In the genomic region with DNA sequence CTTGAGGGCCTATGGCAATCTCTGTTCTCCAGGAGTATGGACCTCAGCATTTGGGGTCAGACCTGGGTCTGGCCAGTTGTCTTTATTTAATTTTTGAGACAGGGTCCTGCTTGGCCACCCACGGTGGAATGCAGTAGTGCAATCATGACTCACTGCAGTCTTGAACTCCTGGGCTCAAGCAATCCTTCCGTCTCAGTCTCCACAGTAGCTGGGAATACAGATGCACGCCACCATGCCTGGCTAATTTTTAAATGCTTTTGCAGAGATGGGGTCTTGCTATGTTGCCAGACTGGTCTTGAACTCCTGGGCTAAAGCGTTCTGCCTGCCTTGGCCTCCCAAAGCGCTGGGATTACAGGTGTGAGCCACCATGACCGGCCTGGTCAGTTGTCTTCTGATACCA, we compare ENCODE assay signal across 17 cellular contexts. TPM values are rescaled to one million over a fixed set of nuclear protein-coding genes. Genes with fewer than 3 reads are reported as not detected.
DNase-seq lines count a peak whose midpoint lies in the region; ATAC-seq and TF ChIP-seq lines count a peak whose summit lies in the region.
"Had no signal": no experiment of that assay in that cellular context is flagged by ENCODE, and none has a peak within 500 bp of the region (broad histone marks: within the 10 kb centered on the region; RNA-seq: fewer than 3 reads in every experiment).

No MANE protein-coding gene starts in this region.

- peak overlapping the region; percentile 36 for H3K27ac Mint-ChIP-seq in activated T-helper 17 cell treated with anti-CD3 and anti-CD28 coated beads, Interleukin-2, amount 50 U/mL, for 72 hours
- H3K27ac Mint-ChIP-seq: B cell; CD4-positive, alpha-beta T cell had no signal

- no peaks in the 10 kb centered on the region for H3K9me3 ChIP-seq in esophagus squamous epithelium
- H3K9me3 ChIP-seq: HAP-1 had no signal

- peaks cover 0 to 14% (median 0%) of the 10 kb centered on the region in 3 donors for H3K4me1 ChIP-seq in esophagus squamous epithelium
- H3K4me1 ChIP-seq: HAP-1 had no signal

- H3K4me1 Mint-ChIP-seq in activated T-helper 17 cell treated with anti-CD3 and anti-CD28 coated beads, Interleukin-2, amount 50 U/mL, for 72 hours = no peaks in the 10 kb centered on the region

- H3K27ac ChIP-seq in esophagus squamous epithelium = peak overlapping the region; percentile 26 to 80 (median 54)
- H3K27ac ChIP-seq: HL-60 had no signal

- TF ChIP-seq POLR2A in esophagus squamous epithelium (IDR thresholded peaks at IDR 0.05) = no peak

- H3K27me3 Mint-ChIP-seq in activated T-helper 17 cell treated with anti-CD3 and anti-CD28 coated beads, Interleukin-2, amount 50 U/mL, for 72 hours = no peaks in the 10 kb centered on the region
- H3K27me3 Mint-ChIP-seq: B cell; CD4-positive, alpha-beta T cell had no signal

- no peaks in the 10 kb centered on the region for H3K27me3 ChIP-seq in esophagus squamous epithelium

- no peak for ATAC-seq in activated T-helper 17 cell treated with anti-CD3 and anti-CD28 coated beads, Interleukin-2, amount 50 U/mL, for 72 hours (replicated peaks)
- ATAC-seq in left lobe of liver = no peak
- ATAC-seq in HG03135 (IDR thresholded peaks at IDR 0.05; ENCODE audit: unreplicated experiment) = no peak
- ATAC-seq in GM18520 (IDR thresholded peaks at IDR 0.05; ENCODE audit: unreplicated experiment) = no peak
- ATAC-seq: GM12878 had no signal

- no peak overlapping the region for H3K4me3 ChIP-seq in esophagus squamous epithelium
- H3K4me3 ChIP-seq: GM12878, HAP-1 had no signal

- WGBS in esophagus squamous epithelium, 2 donors = 80% methylated on average over 5 of the region's 6 CpGs; no CpG with 5 or more reads in 1 of the 2 donors

- no peak overlapping the region for H3K4me3 Mint-ChIP-seq in activated T-helper 17 cell treated with anti-CD3 and anti-CD28 coated beads, Interleukin-2, amount 50 U/mL, for 72 hours
- H3K4me3 Mint-ChIP-seq: B cell; CD4-positive, alpha-beta T cell had no signal

- peaks cover 77% of the 10 kb centered on the region for H3K36me3 Mint-ChIP-seq in activated T-helper 17 cell treated with anti-CD3 and anti-CD28 coated beads, Interleukin-2, amount 50 U/mL, for 72 hours (ENCODE audit: low read depth)

- TF ChIP-seq CTCF in esophagus squamous epithelium (IDR thresholded peaks at IDR 0.05) = peak in 1 of 6 experiments; percentile 25

- no peaks in the 10 kb centered on the region for H3K9me3 Mint-ChIP-seq in activated T-helper 17 cell treated with anti-CD3 and anti-CD28 coated beads, Interleukin-2, amount 50 U/mL, for 72 hours
- H3K9me3 Mint-ChIP-seq: CD4-positive, alpha-beta T cell had no signal

- intact Hi-C loops in esophagus squamous epithelium (cut with DNase I) = no loop called here

- DNase-seq in esophagus squamous epithelium (lab: John Stamatoyannopoulos, UW) (no peak), left lobe of liver (ENCODE audit: low spot score) (peak; percentile 36), renal cortical epithelial cell (ENCODE audit: low read depth) (peak; percentile 35), NCI-H187 treated with DMSO at 0.1 percent for 48 hours (lab: John Stamatoyannopoulos, UW) (no peak)
- DNase-seq in stimulated activated CD4-positive, alpha-beta T cell treated with anti-CD3 and anti-CD28 coated beads, Interleukin-2, amount 100 ng/mL, for 48 hours = no peak
- DNase-seq: C1 segment of cervical spinal cord; Calu3; CD4-positive, alpha-beta T cell; DMS 273 treated with DMSO at 0.1 percent for 48 hours had no signal

- peaks cover 0 to 90% (median 0%) of the 10 kb centered on the region in 3 donors for H3K36me3 ChIP-seq in esophagus squamous epithelium
- H3K36me3 ChIP-seq: HAP-1 had no signal

RNA-seq across cellular contexts. Expression of gene INHBB, which starts 46.4 kb away (rescaled TPM):
- total RNA-seq in activated T-helper 17 cell treated with anti-CD3 and anti-CD28 coated beads, Interleukin-2, amount 50 U/mL, for 72 hours = not detected
- total RNA-seq in esophagus squamous epithelium = 1 to 10 TPM in 2 of 4 donors, under 1 TPM in 2; 0.15 to 2.5 (median 0.93) TPM
- 6.3 TPM for total RNA-seq in left lobe of liver
- total RNA-seq in renal cortical epithelial cell = 0.52 and 3.0 TPM in 2 replicates
- total RNA-seq: B cell; Calu3; CD4-positive, alpha-beta T cell; G401 had no signal

RNA-seq across cellular contexts. Expression of gene RALB, which starts 46.9 kb away (rescaled TPM):
- 10 to 100 TPM; 77.4 to 91.9 TPM for total RNA-seq in activated T-helper 17 cell treated with anti-CD3 and anti-CD28 coated beads, Interleukin-2, amount 50 U/mL, for 72 hours
- total RNA-seq in esophagus squamous epithelium (10 to 100 TPM; 50.2 to 99.2 (median 64.8) TPM), left lobe of liver (16.3 TPM), renal cortical epithelial cell (84.0 and 108 TPM in 2 replicates)

Comparison
In these comparisons a context has a peak if more than half of its experiments do, and no peak if none do; other contexts are left out.
1. DNase-seq: peak in left lobe of liver (single experiment) and renal cortical epithelial cell (single experiment); none in esophagus squamous epithelium (single experiment), NCI-H187 treated with DMSO at 0.1 percent for 48 hours (single experiment) and stimulated activated CD4-positive, alpha-beta T cell treated with anti-CD3 and anti-CD28 coated beads, Interleukin-2, amount 100 ng/mL, for 48 hours (0 of 2).